ENCODE assay signal across 1 cellular context in the genomic region with DNA sequence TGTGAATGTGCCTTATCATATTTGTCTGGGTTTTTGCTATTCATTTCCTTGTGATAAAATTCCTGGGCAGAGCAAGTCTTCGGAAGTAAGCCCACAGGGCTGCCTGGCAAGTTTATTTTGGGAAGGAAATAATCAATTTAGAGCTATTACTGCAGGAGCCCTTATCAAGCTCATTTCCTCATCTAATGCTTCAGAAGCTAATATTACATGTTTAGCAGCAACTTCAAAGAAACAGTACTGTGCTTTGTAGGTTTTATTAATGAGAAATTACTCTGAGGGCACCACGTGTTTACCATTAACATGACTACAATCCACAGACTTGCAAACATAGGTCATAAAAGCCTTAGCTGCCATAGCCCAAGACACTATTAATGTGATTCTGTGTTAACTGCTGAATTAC.
TF ChIP-seq lines count a peak whose summit lies in the region.

No MANE protein-coding gene starts in this region.

TF ChIP-seq in SK-N-SH, 30 proteins besides CTCF, POLR2A, EP300 and RAD21 (continued from another document):
- TF ChIP-seq IRF3 (IDR thresholded peaks at IDR 0.05; ENCODE audit: low read depth, low read length) (no peak), MXI1 (IDR thresholded peaks at IDR 0.05; ENCODE audit: low read depth, low read length) (no peak; the same call in 1 of the 2 replicates), TCF12 (IDR thresholded peaks at IDR 0.05) (peak; percentile 50), RCOR1 (IDR thresholded peaks at IDR 0.05; ENCODE audit: low read length) (peak; percentile 87), TAF1 (IDR thresholded peaks at IDR 0.05; ENCODE audit: borderline replicate concordance, low read depth, low read length) (no peak), FOSL2 (IDR thresholded peaks at IDR 0.05; ENCODE audit: borderline replicate concordance, low read depth) (no peak), CHD2 (IDR thresholded peaks at IDR 0.05; ENCODE audit: low read length, partially characterized antibody) (peak; percentile 7), FOXJ3 (CRISPR knock-in tag; IDR thresholded peaks at IDR 0.05) (no peak), JUND (IDR thresholded peaks at IDR 0.05) (no peak), MEF2A (IDR thresholded peaks at IDR 0.05; ENCODE audit: borderline replicate concordance, low read depth) (no peak), SIN3A (IDR thresholded peaks at IDR 0.05; ENCODE audit: borderline replicate concordance, low read depth, low read length) (no peak), ELF1 (IDR thresholded peaks at IDR 0.05) (no peak)
- TF ChIP-seq, protein P1, sequence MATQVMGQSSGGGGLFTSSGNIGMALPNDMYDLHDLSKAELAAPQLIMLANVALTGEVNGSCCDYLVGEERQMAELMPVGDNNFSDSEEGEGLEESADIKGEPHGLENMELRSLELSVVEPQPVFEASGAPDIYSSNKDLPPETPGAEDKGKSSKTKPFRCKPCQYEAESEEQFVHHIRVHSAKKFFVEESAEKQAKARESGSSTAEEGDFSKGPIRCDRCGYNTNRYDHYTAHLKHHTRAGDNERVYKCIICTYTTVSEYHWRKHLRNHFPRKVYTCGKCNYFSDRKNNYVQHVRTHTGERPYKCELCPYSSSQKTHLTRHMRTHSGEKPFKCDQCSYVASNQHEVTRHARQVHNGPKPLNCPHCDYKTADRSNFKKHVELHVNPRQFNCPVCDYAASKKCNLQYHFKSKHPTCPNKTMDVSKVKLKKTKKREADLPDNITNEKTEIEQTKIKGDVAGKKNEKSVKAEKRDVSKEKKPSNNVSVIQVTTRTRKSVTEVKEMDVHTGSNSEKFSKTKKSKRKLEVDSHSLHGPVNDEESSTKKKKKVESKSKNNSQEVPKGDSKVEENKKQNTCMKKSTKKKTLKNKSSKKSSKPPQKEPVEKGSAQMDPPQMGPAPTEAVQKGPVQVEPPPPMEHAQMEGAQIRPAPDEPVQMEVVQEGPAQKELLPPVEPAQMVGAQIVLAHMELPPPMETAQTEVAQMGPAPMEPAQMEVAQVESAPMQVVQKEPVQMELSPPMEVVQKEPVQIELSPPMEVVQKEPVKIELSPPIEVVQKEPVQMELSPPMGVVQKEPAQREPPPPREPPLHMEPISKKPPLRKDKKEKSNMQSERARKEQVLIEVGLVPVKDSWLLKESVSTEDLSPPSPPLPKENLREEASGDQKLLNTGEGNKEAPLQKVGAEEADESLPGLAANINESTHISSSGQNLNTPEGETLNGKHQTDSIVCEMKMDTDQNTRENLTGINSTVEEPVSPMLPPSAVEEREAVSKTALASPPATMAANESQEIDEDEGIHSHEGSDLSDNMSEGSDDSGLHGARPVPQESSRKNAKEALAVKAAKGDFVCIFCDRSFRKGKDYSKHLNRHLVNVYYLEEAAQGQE (IDR thresholded peaks at IDR 0.05; ENCODE audit: low read depth, low read length) = no peak
